Comparison of ENCODE assay signal across 9 cellular contexts in the genomic region with DNA sequence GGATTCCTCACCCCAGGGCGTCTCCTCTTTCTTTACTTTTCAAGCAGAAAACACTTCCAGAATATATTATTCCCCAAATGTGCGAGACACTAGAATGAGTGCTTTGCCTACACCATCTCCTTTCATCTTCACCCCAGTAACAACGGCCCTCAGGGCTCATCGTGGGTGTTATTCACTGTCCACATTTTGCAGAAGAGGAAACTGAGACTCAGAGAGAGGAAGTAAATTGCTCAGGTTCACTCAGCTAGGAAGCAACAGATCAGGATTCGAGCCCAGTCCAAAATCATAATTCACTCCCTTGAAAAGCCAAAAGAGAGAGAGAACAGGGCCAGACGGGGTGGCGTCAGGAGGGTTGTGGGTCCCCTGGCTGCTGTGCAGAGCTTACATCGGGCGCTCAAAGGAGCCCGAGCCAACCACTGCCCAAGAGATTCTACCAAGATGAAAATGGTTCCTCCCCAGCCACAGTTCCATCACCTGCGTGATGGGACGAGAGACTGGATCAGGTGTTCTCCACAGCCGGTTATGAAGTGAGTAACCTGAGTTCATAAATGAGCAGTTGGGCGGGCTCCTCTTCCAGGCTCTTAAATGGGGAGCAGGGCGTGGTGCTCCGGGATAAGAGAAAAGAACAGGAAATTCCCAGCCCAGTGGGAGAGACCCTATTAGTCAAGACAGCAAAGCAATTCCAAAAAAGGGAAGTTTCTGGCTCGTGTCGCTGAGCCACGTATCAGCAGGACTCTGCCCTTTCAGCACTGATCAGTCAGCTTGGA. TPM values are rescaled to one million over a fixed set of nuclear protein-coding genes. Genes with fewer than 3 reads are reported as not detected.
DNase-seq lines count a peak whose midpoint lies in the region; ATAC-seq and TF ChIP-seq lines count a peak whose summit lies in the region.
"Had no signal": no experiment of that assay in that cellular context is flagged by ENCODE, and none has a peak within 500 bp of the region (broad histone marks: within the 10 kb centered on the region; RNA-seq: fewer than 3 reads in every experiment).

No MANE protein-coding gene starts in this region.

- H3K9me3 ChIP-seq in fibroblast of lung (ENCODE audit: control insufficient read depth, insufficient read depth, low read depth, low read length) (no peaks in the 10 kb centered on the region), trophoblast cell (ENCODE audit: insufficient read depth, low read depth, low read length) (no peaks in the 10 kb centered on the region)

- peaks cover 17% of the 10 kb centered on the region for H3K79me1 ChIP-seq in trophoblast cell (ENCODE audit: low read length)

- peak overlapping the region; percentile 22 for H4K8ac ChIP-seq in trophoblast cell (ENCODE audit: low read depth, low read length)

- H3K4me3 ChIP-seq in fibroblast of lung (replicated peaks in 1 of 4; ENCODE audit: control extremely low read depth in 1 of 4, insufficient read depth in 1 of 4, low read depth in 3 of 4, low read length in 4 of 4): no peak overlapping the region
- no peak overlapping the region for H3K4me3 ChIP-seq in trophoblast cell (ENCODE audit: low read depth, low read length)

- no peaks in the 10 kb centered on the region for H4K20me1 ChIP-seq in fibroblast of lung (ENCODE audit: control insufficient read depth, extremely low read depth, insufficient read depth, low read length)

- H3K4me2 ChIP-seq in fibroblast of lung (ENCODE audit: extremely low read depth, insufficient read depth, low read length): no peak overlapping the region
- no peak overlapping the region for H3K4me2 ChIP-seq in trophoblast cell (ENCODE audit: low read length)
- H3K4me2 ChIP-seq: KMS-11 had no signal

- H3K79me2 ChIP-seq in fibroblast of lung (ENCODE audit: control insufficient read depth, insufficient read depth, low read length): no peaks in the 10 kb centered on the region
- no peaks in the 10 kb centered on the region for H3K79me2 ChIP-seq in trophoblast cell (ENCODE audit: control insufficient read depth, insufficient read depth, low read length, poor library complexity)

- H3K14ac ChIP-seq in trophoblast cell (ENCODE audit: low read length): peak overlapping the region; percentile 30

- WGBS in trophoblast cell (ENCODE audit: extremely low coverage, insufficient coverage, insufficient read length): no CpG with 5 or more reads among the region's 19 CpGs

- DNase-seq in NOMO-1 treated with DMSO at 0.1 percent for 48 hours (lab: John Stamatoyannopoulos, UW; ENCODE audit: unreplicated experiment) (peak; percentile 34), fibroblast of lung (ENCODE audit: low read depth in 2 of 2) (peak; percentile 46 to 81), trophoblast cell (peak in 1 of 2 donors; percentile 27), NCI-H2227 (lab: John Stamatoyannopoulos, UW; ENCODE audit: unreplicated experiment) (no peak), NCI-H2081 (lab: John Stamatoyannopoulos, UW) (no peak)

- H3K23ac ChIP-seq in trophoblast cell (ENCODE audit: low read length): no peak overlapping the region

- no peak overlapping the region for H4K12ac ChIP-seq in trophoblast cell (ENCODE audit: low read depth, low read length)

- H3K4me1 ChIP-seq in fibroblast of lung (ENCODE audit: control insufficient read depth, extremely low read depth, insufficient read depth, low read length) (peaks cover 10% of the 10 kb centered on the region), trophoblast cell (ENCODE audit: control insufficient read depth in 1 of 2, insufficient read depth in 2 of 2, low read length in 2 of 2) (peaks cover 14 to 21% of the 10 kb centered on the region in 2 experiments)

- H3K18ac ChIP-seq in trophoblast cell (ENCODE audit: low read length): no peak overlapping the region

- no peak overlapping the region for H3K27ac ChIP-seq in fibroblast of lung (ENCODE audit: insufficient read depth, low read length)
- no peak overlapping the region for H3K27ac ChIP-seq in trophoblast cell (ENCODE audit: low read depth, low read length)
- H3K27ac ChIP-seq: KMS-11 had no signal

- H4K91ac ChIP-seq in trophoblast cell (ENCODE audit: low read depth, low read length): peak overlapping the region; percentile 71

- H3K27me3 ChIP-seq in fibroblast of lung (ENCODE audit: control insufficient read depth, insufficient read depth, low read length) (no peaks in the 10 kb centered on the region), trophoblast cell (ENCODE audit: insufficient read depth, low read length) (no peaks in the 10 kb centered on the region)

- H2AK5ac ChIP-seq in trophoblast cell (ENCODE audit: low read length): no peak overlapping the region

- H3K4ac ChIP-seq in trophoblast cell (ENCODE audit: low read depth, low read length): no peak overlapping the region

- no peak for TF ChIP-seq CTCF in fibroblast of lung (conservative IDR thresholded peaks at IDR 0.05 in 1 of 2, IDR thresholded peaks at IDR 0.05 in 1 of 2; ENCODE audit: low read depth in 1 of 2, low read length in 2 of 2)

- H3K9ac ChIP-seq in fibroblast of lung (ENCODE audit: insufficient read depth, low read length) (no peak overlapping the region), trophoblast cell (ENCODE audit: low read length) (no peak overlapping the region)
- H3K9ac ChIP-seq: KMS-11 had no signal

- H2BK120ac ChIP-seq in trophoblast cell (ENCODE audit: insufficient read depth, low read length, poor library complexity): peak overlapping the region; percentile 69

- H3K36me3 ChIP-seq in fibroblast of lung (ENCODE audit: control insufficient read depth, insufficient read depth, low read length) (no peaks in the 10 kb centered on the region), trophoblast cell (ENCODE audit: control insufficient read depth in 1 of 2, insufficient read depth in 2 of 2, low read length in 2 of 2) (no peaks in the 10 kb centered on the region)

- peak; percentile 41 for ATAC-seq in GM18502 (IDR thresholded peaks at IDR 0.05; ENCODE audit: poor library complexity, unreplicated experiment)
- no peak for ATAC-seq in HG03469 (IDR thresholded peaks at IDR 0.05; ENCODE audit: unreplicated experiment)
- ATAC-seq in GM18909 (IDR thresholded peaks at IDR 0.05; ENCODE audit: poor library complexity, unreplicated experiment): no peak

- peak overlapping the region; percentile 7 for H2AFZ ChIP-seq in fibroblast of lung (ENCODE audit: low read length)
- H2AFZ ChIP-seq in trophoblast cell (ENCODE audit: insufficient read depth, low read length, poor library complexity): peak overlapping the region; percentile 37

- peak overlapping the region; percentile 59 for H2BK12ac ChIP-seq in trophoblast cell (ENCODE audit: low read length)

- peak overlapping the region; percentile 1 for H2BK5ac ChIP-seq in trophoblast cell (ENCODE audit: low read depth, low read length, poor library complexity)

RNA-seq across cellular contexts. Expression of gene FLNB, which starts 48.6 kb away (rescaled TPM):
- total RNA-seq in fibroblast of lung: 51.6 and 81.7 TPM in 2 replicates
- 47.9 and 105 TPM in 2 replicates for polyA plus RNA-seq in fibroblast of lung
- polyA plus RNA-seq in fibroblast of lung (2012): 58.4 and 119 TPM in 2 replicates
- 157 and 358 TPM in 2 replicates for polyA minus RNA-seq in fibroblast of lung (ENCODE audit: low replicate concordance)
- polyA plus RNA-seq in trophoblast cell (2013): 139 and 141 TPM in 2 replicates

Comparison
In these comparisons a context has a peak if more than half of its experiments do, and no peak if none do; other contexts are left out.
1. DNase-seq: peak in NOMO-1 treated with DMSO at 0.1 percent for 48 hours (single experiment) and fibroblast of lung (2 of 2); none in NCI-H2227 (single experiment) and NCI-H2081 (0 of 2).